ENCODE assay signal across 8 cellular contexts in the genomic region with DNA sequence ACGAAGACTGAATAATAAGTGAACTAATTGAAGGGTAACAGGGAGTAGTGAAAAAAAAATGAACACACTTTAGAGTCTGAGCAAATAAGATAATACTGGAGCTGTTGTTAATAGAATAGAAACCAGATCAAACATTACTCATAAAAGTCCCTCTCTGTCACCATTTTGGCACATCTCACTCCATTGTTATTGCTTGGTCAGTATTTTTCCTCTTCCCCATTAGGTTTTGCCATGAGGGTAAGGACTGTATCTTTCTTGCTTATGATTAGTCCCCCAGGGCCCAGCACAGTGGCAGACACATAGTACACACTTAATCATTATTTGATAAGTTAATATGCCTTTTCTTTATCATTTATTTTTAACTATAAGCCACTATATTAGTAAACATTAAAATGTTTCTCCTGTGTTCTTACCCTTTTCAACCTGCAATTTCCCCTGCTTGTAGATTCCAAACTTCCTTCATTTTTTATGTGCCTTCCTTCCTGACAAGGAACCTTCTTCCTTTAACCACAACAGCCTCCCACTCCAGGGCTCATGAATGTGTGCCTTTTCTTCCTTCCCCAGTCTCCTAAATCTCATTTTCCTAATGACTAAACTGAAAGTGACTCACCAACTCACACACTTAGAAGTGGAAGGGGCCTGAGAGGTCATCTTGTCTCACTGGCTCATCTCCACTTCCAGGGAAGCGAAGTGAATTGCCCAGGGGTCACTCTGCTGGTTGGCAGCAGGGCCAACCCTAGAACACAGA.
DNase-seq lines count a peak whose midpoint lies in the region; ATAC-seq lines count a peak whose summit lies in the region.

No MANE protein-coding gene starts in this region.

- no peak overlapping the region for H3K4me3 Mint-ChIP-seq in CD4-positive, alpha-beta memory T cell

- no peaks in the 10 kb centered on the region for H4K20me1 ChIP-seq in GM23248 (ENCODE audit: insufficient read depth)

- H3K4me3 ChIP-seq in GM23248 = no peak overlapping the region
- no peak overlapping the region for H3K4me3 ChIP-seq in CD4-positive, alpha-beta memory T cell (ENCODE audit: low read length in 2 of 2)

- no peaks in the 10 kb centered on the region for H3K79me2 ChIP-seq in GM23248 (ENCODE audit: insufficient read depth)

- in situ Hi-C loops in GM23248 (cut with MboI) = no loop called here

- peaks cover 13% of the 10 kb centered on the region for H3K4me1 ChIP-seq in GM23248 (ENCODE audit: insufficient read depth)
- H3K4me1 ChIP-seq in CD4-positive, alpha-beta memory T cell (ENCODE audit: insufficient read depth, low read length) = no peaks in the 10 kb centered on the region

- no peaks in the 10 kb centered on the region for H3K9me2 ChIP-seq in GM23248 (ENCODE audit: insufficient read depth)

- DNase-seq in A172 (ENCODE audit: low spot score) (peak; percentile 86), GM23248 (peak; percentile 77), amniotic epithelial cell (ENCODE audit: low read depth) (peak; percentile 81), hepatic stellate cell (ENCODE audit: low spot score) (peak; percentile 38)
- DNase-seq in CD4-positive, alpha-beta memory T cell = no peak

- ATAC-seq in HG03175 (IDR thresholded peaks at IDR 0.05; ENCODE audit: unreplicated experiment) = no peak
- ATAC-seq in HG02973 (IDR thresholded peaks at IDR 0.05; ENCODE audit: unreplicated experiment) = no peak
- no peak for ATAC-seq in HG02763 (IDR thresholded peaks at IDR 0.05; ENCODE audit: unreplicated experiment)

- peak overlapping the region; percentile 30 for H3K27ac ChIP-seq in GM23248
- H3K27ac ChIP-seq in CD4-positive, alpha-beta memory T cell (ENCODE audit: low read depth, low read length) = no peak overlapping the region

- H3K27me3 ChIP-seq in GM23248 (replicated peaks; ENCODE audit: insufficient read depth) = no peaks in the 10 kb centered on the region
- no peaks in the 10 kb centered on the region for H3K27me3 ChIP-seq in CD4-positive, alpha-beta memory T cell (ENCODE audit: insufficient read depth, low read length)

- no peaks in the 10 kb centered on the region for H3K9me3 Mint-ChIP-seq in CD4-positive, alpha-beta memory T cell

- peak overlapping the region; percentile 22 for H3K4me2 ChIP-seq in GM23248 (ENCODE audit: unreplicated experiment)

- no peak overlapping the region for H2AFZ ChIP-seq in GM23248

- no peaks in the 10 kb centered on the region for H3K36me3 ChIP-seq in GM23248 (ENCODE audit: low read depth)
- H3K36me3 ChIP-seq in CD4-positive, alpha-beta memory T cell (ENCODE audit: insufficient read depth, low read length) = no peaks in the 10 kb centered on the region

- CTCF ChIA-PET in CD4-positive, alpha-beta memory T cell (lab: Charles Lee; ENCODE audit: partially characterized antibody) = no interaction called here

- POLR2A ChIA-PET in CD4-positive, alpha-beta memory T cell (lab: Charles Lee; ENCODE audit: partially characterized antibody) = no interaction called here

- WGBS in GM23248 (ENCODE audit: low coverage in 1 of 2, low lambda C conversion rate in 2 of 2, missing lambda C conversion rate in 2 of 2), 2 experiments = 53 to 56% methylated on average over 2 of the region's 2 CpGs

- intact Hi-C loops in CD4-positive, alpha-beta memory T cell (cut with micrococcal nuclease) = no loop called here

- H3K27ac Mint-ChIP-seq in CD4-positive, alpha-beta memory T cell = peak overlapping the region in 1 of 7 donors; percentile 43

- peaks cover 26 to 28% of the 10 kb centered on the region in 2 donors for H3K36me3 Mint-ChIP-seq in CD4-positive, alpha-beta memory T cell

- H3K4me1 Mint-ChIP-seq in CD4-positive, alpha-beta memory T cell = peaks cover 0 to 1% (median 0%) of the 10 kb centered on the region in 4 donors

- H3K27me3 Mint-ChIP-seq in CD4-positive, alpha-beta memory T cell = no peaks in the 10 kb centered on the region

- H3K9ac ChIP-seq in GM23248 = no peak overlapping the region

- peaks cover 12% of the 10 kb centered on the region for H3F3A ChIP-seq in GM23248 (ENCODE audit: insufficient read depth)

- H3K9me3 ChIP-seq in GM23248 (ENCODE audit: low read depth) = no peaks in the 10 kb centered on the region
- H3K9me3 ChIP-seq in CD4-positive, alpha-beta memory T cell (ENCODE audit: control insufficient read depth in 1 of 2, low read length in 2 of 2) = no peaks in the 10 kb centered on the region

Comparison
In these comparisons a context has a peak if more than half of its experiments do, and no peak if none do; other contexts are left out.
1. DNase-seq: peak in A172 (single experiment), GM23248 (single experiment), amniotic epithelial cell (single experiment) and hepatic stellate cell (single experiment); none in CD4-positive, alpha-beta memory T cell (0 of 5).